In the genomic region with DNA sequence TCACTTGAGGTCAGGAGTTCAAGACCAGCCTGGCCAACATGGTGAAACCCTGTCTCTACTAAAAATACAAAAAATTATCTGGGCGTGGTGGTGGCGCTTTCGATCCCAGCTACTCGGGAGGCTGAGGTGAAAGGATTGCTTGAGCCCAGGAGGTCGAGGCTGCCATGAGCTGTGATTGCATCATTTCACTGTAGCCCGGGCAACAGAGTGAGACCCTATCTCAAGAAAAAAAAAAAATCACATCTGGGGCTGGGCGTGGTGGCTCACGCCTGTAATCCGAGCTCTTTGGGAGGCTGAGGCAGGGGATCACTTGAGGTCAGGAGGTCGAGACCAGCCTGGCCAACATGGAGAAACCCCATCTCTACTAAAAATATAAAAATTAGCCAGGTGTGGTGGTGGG, we compare ENCODE assay signal across 7 cellular contexts.
DNase-seq lines count a peak whose midpoint lies in the region; ATAC-seq, FAIRE-seq and TF ChIP-seq lines count a peak whose summit lies in the region.
"Not testable (repeated sequence)": the region's sequence is repeated elsewhere in the genome, so short reads cannot be mapped to it uniquely, and the experiment has no call there.

No MANE protein-coding gene starts in this region.

- TF ChIP-seq EP300 in A549 (IDR thresholded peaks at IDR 0.05); HepG2 (IDR thresholded peaks at IDR 0.05; ENCODE audit: low read depth in 2 of 2, low read length in 2 of 2); HepG2 (CRISPR knock-in tag; IDR thresholded peaks at IDR 0.05; ENCODE audit: borderline replicate concordance); transverse colon (IDR thresholded peaks at IDR 0.05; ENCODE audit: low read depth): not testable (repeated sequence)

- CTCF ChIA-PET in A549 (lab: Yijun Ruan, JAX), result interaction anchor here (0.6 kb wide), 3 partner anchors 284 to 586 kb away, joined by 3 to 4 read pairs (median 3); no protein-coding TSS in a partner anchor
- CTCF ChIA-PET in PC-9 (lab: Charles Lee); HepG2 (lab: Yijun Ruan, JAX; ENCODE audit: low intra/inter-chr PET ratio, low total read pairs): not testable (repeated sequence)
- CTCF ChIA-PET in activated CD4-positive, alpha-beta memory T cell treated with anti-CD3 and anti-CD28 coated beads, Interleukin-2, amount 10 ng/mL, durations not matched to agents 7 days and 5 days (lab: Charles Lee), result interaction anchor here (0.6 kb wide), 1 partner anchor 832 kb away, joined by 6 read pairs; no protein-coding TSS in a partner anchor

- not testable (repeated sequence) for H3K9me2 ChIP-seq in PC-9 (ENCODE audit: insufficient read depth)

- not testable (repeated sequence) for H3K56ac ChIP-seq in H9 (ENCODE audit: insufficient read length, low read depth, low read length)

- not testable (repeated sequence) for H4K20me1 ChIP-seq in H9 (ENCODE audit: control insufficient read depth, insufficient read depth, insufficient read length); PC-9 (ENCODE audit: insufficient read depth); HepG2 (ENCODE audit: insufficient read depth, low read length)

- not testable (repeated sequence) for H3K27ac Mint-ChIP-seq in H9; activated CD4-positive, alpha-beta memory T cell treated with anti-CD3 and anti-CD28 coated beads, Interleukin-2, amount 10 ng/mL, durations not matched to agents 7 days and 5 days; endodermal cell

- H2BK20ac ChIP-seq in H9 (ENCODE audit: low read depth, low read length, poor library complexity, severe bottlenecking), result not testable (repeated sequence)

- not testable (repeated sequence) for H3K79me1 ChIP-seq in H9 (ENCODE audit: insufficient read depth, low read depth, low read length, poor library complexity, severe bottlenecking)

- not testable (repeated sequence) for H3K9me3 ChIP-seq in A549; H9 (ENCODE audit: control insufficient read depth, low read depth, low read length); PC-9 (ENCODE audit: insufficient read depth, low read depth); endodermal cell (ENCODE audit: control insufficient read depth, low read length); HepG2 (ENCODE audit: low read length); transverse colon

- ATAC-seq in A549, HepG2: not testable (repeated sequence)

- H3K79me2 ChIP-seq in H9 (ENCODE audit: insufficient read depth, low read length); PC-9 (ENCODE audit: low read depth); HepG2 (ENCODE audit: insufficient read depth, low read length): not testable (repeated sequence)

- H3K36me3 ChIP-seq in PC-9 (ENCODE audit: low read depth); endodermal cell (ENCODE audit: control insufficient read depth, insufficient read depth, low read length); HepG2 (replicated peaks in 1 of 2; ENCODE audit: control insufficient read depth in 1 of 2, insufficient read depth in 2 of 2, low read length in 2 of 2); transverse colon: not testable (repeated sequence)

- not testable (repeated sequence) for H3K4me3 Mint-ChIP-seq in H9; activated CD4-positive, alpha-beta memory T cell treated with anti-CD3 and anti-CD28 coated beads, Interleukin-2, amount 10 ng/mL, durations not matched to agents 7 days and 5 days; endodermal cell

- H3K18ac ChIP-seq in H9 (ENCODE audit: insufficient read length, low read depth, low read length), result not testable (repeated sequence)

- not testable (repeated sequence) for H3K23me2 ChIP-seq in H9 (ENCODE audit: insufficient read length, low read depth, low read length, poor library complexity, severe bottlenecking)

- H3K4me2 ChIP-seq in A549, result peak overlapping the region; percentile 74; the same call in 2 of the 3 replicates
- H3K4me2 ChIP-seq in H9 (ENCODE audit: insufficient read depth, insufficient read length, low read length); HepG2 (ENCODE audit: low read depth, low read length): not testable (repeated sequence)
- H3K4me2 ChIP-seq in PC-9, result peak overlapping the region; percentile 66; the same call in 1 of the 2 replicates

- not testable (repeated sequence) for H3T11ph ChIP-seq in H9 (ENCODE audit: low read length)

- not testable (repeated sequence) for H2BK15ac ChIP-seq in H9 (ENCODE audit: low read depth, low read length)

- H3K14ac ChIP-seq in H9 (ENCODE audit: insufficient read depth, low read length), result not testable (repeated sequence)

- H4K91ac ChIP-seq in H9 (ENCODE audit: insufficient read length, low read depth, low read length), result not testable (repeated sequence)

- TF ChIP-seq RAD21 in A549 (conservative IDR thresholded peaks at IDR 0.05 in 1 of 2, IDR thresholded peaks at IDR 0.05 in 1 of 2); HepG2 (CRISPR knock-in tag; IDR thresholded peaks at IDR 0.05): not testable (repeated sequence)

- H3K9me3 Mint-ChIP-seq in H9; activated CD4-positive, alpha-beta memory T cell treated with anti-CD3 and anti-CD28 coated beads, Interleukin-2, amount 10 ng/mL, durations not matched to agents 7 days and 5 days; endodermal cell: not testable (repeated sequence)

- not testable (repeated sequence) for H3K27me3 Mint-ChIP-seq in H9 (ENCODE audit: low read depth); activated CD4-positive, alpha-beta memory T cell treated with anti-CD3 and anti-CD28 coated beads, Interleukin-2, amount 10 ng/mL, durations not matched to agents 7 days and 5 days; endodermal cell (ENCODE audit: insufficient read depth)

- not testable (repeated sequence) for H3K23ac ChIP-seq in H9 (ENCODE audit: insufficient read length, low read depth, low read length)

- H3K27me3 ChIP-seq in H9 (ENCODE audit: insufficient read depth, low read length); PC-9 (ENCODE audit: insufficient read depth, low read depth); endodermal cell (ENCODE audit: control insufficient read depth, insufficient read depth, low read length, poor library complexity, severe bottlenecking); transverse colon: not testable (repeated sequence)
- peaks cover 2 to 40% of the 10 kb centered on the region in 2 experiments; a peak in 2 of 5 replicates for H3K27me3 ChIP-seq in HepG2 (ENCODE audit: control insufficient read depth in 1 of 2, insufficient read depth in 2 of 2, low read length in 2 of 2)

- peaks cover 37% of the 10 kb centered on the region for H3F3A ChIP-seq in PC-9 (ENCODE audit: insufficient read depth, low read depth)

- peaks cover 26 to 32% of the 10 kb centered on the region in 2 experiments for H3K4me1 Mint-ChIP-seq in H9
- not testable (repeated sequence) for H3K4me1 Mint-ChIP-seq in activated CD4-positive, alpha-beta memory T cell treated with anti-CD3 and anti-CD28 coated beads, Interleukin-2, amount 10 ng/mL, durations not matched to agents 7 days and 5 days
- peaks cover 25% of the 10 kb centered on the region for H3K4me1 Mint-ChIP-seq in endodermal cell

- DNase-seq in A549 (ENCODE audit: low read depth in 1 of 2, low spot score in 1 of 2); PC-9; HepG2 (ENCODE audit: low spot score); transverse colon: not testable (repeated sequence)
- DNase-seq in H9, result peak; percentile 4
- DNase-seq in activated CD4-positive, alpha-beta memory T cell treated with anti-CD3 and anti-CD28 coated beads, Interleukin-2, amount 10 ng/mL, durations not matched to agents 7 days and 5 days, result peak; percentile 3
- peak; percentile 7 for DNase-seq in endodermal cell

- in situ Hi-C loops in HepG2 (cut with HindIII; ENCODE audit: extremely low pct_ligation_motif_present, low pct_unique_long_range_greater_than_20kb); transverse colon (cut with MboI; ENCODE audit: low pct_ligation_motif_present in 1 of 4, low pct_unique_long_range_greater_than_20kb in 1 of 4, low sequenced_read_pairs in 3 of 4): not testable (repeated sequence)

- H2AK5ac ChIP-seq in H9 (ENCODE audit: insufficient read length, low read length), result not testable (repeated sequence)

- TF ChIP-seq CTCF in A549 (IDR thresholded peaks at IDR 0.05); H9 (conservative IDR thresholded peaks at IDR 0.05); PC-9 (conservative IDR thresholded peaks at IDR 0.05); endodermal cell (conservative IDR thresholded peaks at IDR 0.05); HepG2 (CRISPR knock-in tag; IDR thresholded peaks at IDR 0.05); transverse colon (IDR thresholded peaks at IDR 0.05): not testable (repeated sequence)

- peaks cover 37% of the 10 kb centered on the region for H3K4me1 ChIP-seq in A549
- not testable (repeated sequence) for H3K4me1 ChIP-seq in H9 (ENCODE audit: insufficient read depth, low read length); endodermal cell (ENCODE audit: control insufficient read depth, insufficient read depth, low read length)
- H3K4me1 ChIP-seq in PC-9 (replicated peaks; ENCODE audit: insufficient read depth), result peaks cover 50% of the 10 kb centered on the region
- peaks cover 25% of the 10 kb centered on the region for H3K4me1 ChIP-seq in HepG2 (ENCODE audit: insufficient read depth, low read length)
- peaks cover 15 to 50% (median 38%) of the 10 kb centered on the region in 4 donors for H3K4me1 ChIP-seq in transverse colon

- not testable (repeated sequence) for H3K36me3 Mint-ChIP-seq in H9 (ENCODE audit: insufficient read depth in 1 of 3, low read depth in 3 of 3); activated CD4-positive, alpha-beta memory T cell treated with anti-CD3 and anti-CD28 coated beads, Interleukin-2, amount 10 ng/mL, durations not matched to agents 7 days and 5 days (ENCODE audit: low read depth); endodermal cell (ENCODE audit: low read depth)

- not testable (repeated sequence) for H4K5ac ChIP-seq in H9 (ENCODE audit: insufficient read length, low read depth, low read length)

- POLR2A ChIA-PET in A549 (lab: Yijun Ruan, JAX); activated CD4-positive, alpha-beta memory T cell treated with anti-CD3 and anti-CD28 coated beads, Interleukin-2, amount 10 ng/mL, durations not matched to agents 7 days and 5 days (lab: Charles Lee); HepG2 (lab: Yijun Ruan, JAX): not testable (repeated sequence)
- POLR2A ChIA-PET in PC-9 (lab: Charles Lee; ENCODE audit: unreplicated experiment), result interaction anchor here (0.6 kb wide), 1 partner anchor 157 kb away, joined by 3 read pairs; no protein-coding TSS in a partner anchor

- H3K4ac ChIP-seq in H9 (ENCODE audit: low read depth, low read length), result not testable (repeated sequence)

- not testable (repeated sequence) for TF ChIP-seq POLR2A in A549 (IDR thresholded peaks at IDR 0.05; ENCODE audit: low read length); HepG2 (IDR thresholded peaks at IDR 0.05; ENCODE audit: insufficient read depth in 1 of 2, low read depth in 2 of 2, low read length in 2 of 2); transverse colon (IDR thresholded peaks at IDR 0.05)

- 85% methylated on average over 10 of the region's 10 CpGs for WGBS in A549 (ENCODE audit: missing lambda C conversion rate)
- WGBS in H9 (ENCODE audit: extremely low coverage, insufficient read length, low lambda C conversion rate), result no CpG with 5 or more reads among the region's 10 CpGs
- 90 to 93% methylated on average over 4 to 10 of the region's 10 CpGs for WGBS in endodermal cell (ENCODE audit: insufficient coverage in 1 of 2, insufficient read length in 1 of 2), 2 experiments
- WGBS in HepG2 (ENCODE audit: low lambda C conversion rate), result 54% methylated on average over 10 of the region's 10 CpGs
- 76 to 88% methylated on average over 3 to 10 of the region's 10 CpGs for WGBS in transverse colon (ENCODE audit: low coverage in 1 of 2), 2 donors

- not testable (repeated sequence) for BruUV-seq in PC-9 (replicated peaks; lab: Mats Ljungman, UMichigan); HepG2 (replicated peaks; lab: Mats Ljungman, UMichigan)

- not testable (repeated sequence) for H2BK120ac ChIP-seq in H9 (ENCODE audit: low read depth, low read length, poor library complexity, severe bottlenecking)

- not testable (repeated sequence) for H4K8ac ChIP-seq in H9 (replicated peaks; ENCODE audit: insufficient read length, low read depth, low read length)

- peak overlapping the region; percentile 79 to 85; a peak in 4 of 6 replicates for H3K27ac ChIP-seq in A549
- not testable (repeated sequence) for H3K27ac ChIP-seq in H9 (ENCODE audit: insufficient read length, low read depth, low read length); endodermal cell (ENCODE audit: low read depth, low read length); HepG2 (ENCODE audit: extremely low read length, insufficient read depth, low read length)
- H3K27ac ChIP-seq in PC-9, result peak overlapping the region; percentile 91
- peak overlapping the region in 3 of 4 donors; percentile 82 to 86 (median 83) for H3K27ac ChIP-seq in transverse colon

- not testable (repeated sequence) for H2AFZ ChIP-seq in H9 (ENCODE audit: low read length); PC-9; HepG2 (ENCODE audit: low read length)

- H2BK5ac ChIP-seq in H9 (ENCODE audit: insufficient read length, low read length), result not testable (repeated sequence)

- not testable (repeated sequence) for H3K4me3 ChIP-seq in A549; PC-9; endodermal cell (ENCODE audit: low read length); HepG2 (replicated peaks in 1 of 3; ENCODE audit: insufficient read depth in 1 of 3, low read depth in 2 of 3, low read length in 3 of 3); transverse colon

- intact Hi-C loops in PC-9 (cut with micrococcal nuclease; ENCODE audit: unreplicated experiment), result loop anchor here (5.0 kb wide), 1 partner anchor 129 kb away; no protein-coding TSS in a partner anchor
- intact Hi-C loops in HepG2 (cut with micrococcal nuclease; ENCODE audit: unreplicated experiment); transverse colon (cut with DNase I; ENCODE audit: low total_unique reads): not testable (repeated sequence)

- H3K9ac ChIP-seq in H9 (ENCODE audit: extremely low read depth, insufficient read length, low read length); endodermal cell (ENCODE audit: extremely low read depth, low read length, poor library complexity, severe bottlenecking); HepG2 (ENCODE audit: insufficient read depth, low read depth, low read length): not testable (repeated sequence)

- FAIRE-seq in A549 (lab: Jason Lieb, UNC); HepG2 (lab: Jason Lieb, UNC): not testable (repeated sequence)

- H2BK12ac ChIP-seq in H9 (ENCODE audit: insufficient read length, low read depth, low read length), result not testable (repeated sequence)
